In the genomic region with DNA sequence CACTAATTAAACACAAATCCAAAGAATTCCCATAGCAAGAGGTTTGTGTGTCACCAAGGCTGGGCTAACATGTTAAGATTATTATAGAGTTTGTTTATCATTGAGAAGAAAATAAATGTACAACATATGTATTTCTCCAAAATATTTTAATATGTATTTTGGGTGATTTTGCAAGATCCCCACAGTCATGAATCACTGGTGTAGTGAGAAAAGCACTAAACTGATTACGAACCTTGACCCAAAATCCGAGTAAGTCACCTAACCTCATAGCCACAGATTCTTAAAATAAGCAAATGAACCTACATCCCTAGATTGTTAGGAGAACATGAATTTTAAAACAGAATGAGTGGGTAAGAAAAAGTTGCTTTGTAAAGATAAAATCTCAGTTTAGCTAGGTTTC, we compare ENCODE assay signal across 26 cellular contexts.
"Had no signal": no experiment of that assay in that cellular context is flagged by ENCODE, and none has a peak within 500 bp of the region (broad histone marks: within the 10 kb centered on the region; RNA-seq: fewer than 3 reads in every experiment).

No MANE protein-coding gene starts in this region.

- H3K4me1 Mint-ChIP-seq: neural crest cell had no signal

- H3K4me1 ChIP-seq: breast epithelium, gastrocnemius medialis, left lung, spleen, testis, vagina had no signal

- H3K9me3 ChIP-seq: breast epithelium, esophagus muscularis mucosa, gastrocnemius medialis, left lung, sigmoid colon, testis, vagina had no signal

- ATAC-seq: activated CD8-positive, alpha-beta T cell treated with anti-CD3 and anti-CD28 coated beads, Interleukin-2, amount 10 ng/mL, durations not matched to agents 7 days and 5 days; activated naive CD4-positive, alpha-beta T cell treated with anti-CD3 and anti-CD28 coated beads, Interleukin-2, amount 50 U/mL, for 72 hours; gastrocnemius medialis; left lung; naive thymus-derived CD4-positive, alpha-beta T cell had no signal

- H3K36me3 ChIP-seq: breast epithelium, esophagus muscularis mucosa, gastrocnemius medialis, left lung, sigmoid colon, spleen, vagina, WERI-Rb-1 had no signal

- H3K27me3 Mint-ChIP-seq: naive thymus-derived CD4-positive, alpha-beta T cell had no signal

- H3K27me3 ChIP-seq: breast epithelium, esophagus muscularis mucosa, gastrocnemius medialis, left lung, sigmoid colon, spleen, testis, vagina had no signal

- H3K4me3 Mint-ChIP-seq: activated CD8-positive, alpha-beta T cell treated with anti-CD3 and anti-CD28 coated beads, Interleukin-2, amount 10 ng/mL, durations not matched to agents 7 days and 5 days; naive thymus-derived CD4-positive, alpha-beta T cell; neural crest cell; T-helper 2 cell treated with Interferon-gamma antibody and Interleukin-4, amounts not matched to agents 5 μg/mL and 100 μg/mL, for 36 hours had no signal

- H3K9me3 Mint-ChIP-seq: neural crest cell had no signal

- H3K27ac ChIP-seq: breast epithelium, coronary artery, esophagus muscularis mucosa, gastrocnemius medialis, left lung, sigmoid colon, spleen, testis, vagina, WERI-Rb-1 had no signal

- H3K4me3 ChIP-seq: breast epithelium, coronary artery, esophagus muscularis mucosa, gastrocnemius medialis, left lung, lung, sigmoid colon, spleen, testis, vagina had no signal

- H3K36me3 Mint-ChIP-seq: activated naive CD4-positive, alpha-beta T cell treated with anti-CD3 and anti-CD28 coated beads, Interleukin-2, amount 50 U/mL, for 72 hours; naive thymus-derived CD4-positive, alpha-beta T cell had no signal

- H3K27ac Mint-ChIP-seq: activated CD8-positive, alpha-beta T cell treated with anti-CD3 and anti-CD28 coated beads, Interleukin-2, amount 10 ng/mL, durations not matched to agents 7 days and 5 days; activated naive CD4-positive, alpha-beta T cell treated with anti-CD3 and anti-CD28 coated beads, Interleukin-2, amount 50 U/mL, for 72 hours; naive thymus-derived CD4-positive, alpha-beta T cell; T-helper 2 cell treated with Interferon-gamma antibody and Interleukin-4, amounts not matched to agents 5 μg/mL and 100 μg/mL, for 36 hours had no signal

- DNase-seq: activated CD4-positive, alpha-beta T cell treated with anti-CD3 and anti-CD28 coated beads, Interleukin-2, amount 50 U/mL, for 1 hour; activated CD4-positive, CD25-positive, alpha-beta regulatory T cell treated with anti-CD3 and anti-CD28 coated beads, Interleukin-2, amount 50 U/mL, for 72 hours; activated CD8-positive, alpha-beta T cell treated with anti-CD3 and anti-CD28 coated beads, Interleukin-2, amount 10 ng/mL, durations not matched to agents 7 days and 5 days; activated T-cell treated with anti-CD3 and anti-CD28 coated beads, Interleukin-2, amount 50 U/mL, for 1 hour; gastrocnemius medialis; hippocampal formation; kidney glomerular epithelial cell; left lung; naive thymus-derived CD4-positive, alpha-beta T cell; occipital lobe; retina; sigmoid colon; spleen; stimulated activated CD4-positive, alpha-beta T cell treated with anti-CD3 and anti-CD28 coated beads, Interleukin-4, amount 100 ng/mL, for 1 hour; stimulated activated naive CD4-positive, alpha-beta T cell; testis; trophoblast cell; WERI-Rb-1 had no signal
